Comparison of ENCODE assay signal across 17 cellular contexts in the genomic region with DNA sequence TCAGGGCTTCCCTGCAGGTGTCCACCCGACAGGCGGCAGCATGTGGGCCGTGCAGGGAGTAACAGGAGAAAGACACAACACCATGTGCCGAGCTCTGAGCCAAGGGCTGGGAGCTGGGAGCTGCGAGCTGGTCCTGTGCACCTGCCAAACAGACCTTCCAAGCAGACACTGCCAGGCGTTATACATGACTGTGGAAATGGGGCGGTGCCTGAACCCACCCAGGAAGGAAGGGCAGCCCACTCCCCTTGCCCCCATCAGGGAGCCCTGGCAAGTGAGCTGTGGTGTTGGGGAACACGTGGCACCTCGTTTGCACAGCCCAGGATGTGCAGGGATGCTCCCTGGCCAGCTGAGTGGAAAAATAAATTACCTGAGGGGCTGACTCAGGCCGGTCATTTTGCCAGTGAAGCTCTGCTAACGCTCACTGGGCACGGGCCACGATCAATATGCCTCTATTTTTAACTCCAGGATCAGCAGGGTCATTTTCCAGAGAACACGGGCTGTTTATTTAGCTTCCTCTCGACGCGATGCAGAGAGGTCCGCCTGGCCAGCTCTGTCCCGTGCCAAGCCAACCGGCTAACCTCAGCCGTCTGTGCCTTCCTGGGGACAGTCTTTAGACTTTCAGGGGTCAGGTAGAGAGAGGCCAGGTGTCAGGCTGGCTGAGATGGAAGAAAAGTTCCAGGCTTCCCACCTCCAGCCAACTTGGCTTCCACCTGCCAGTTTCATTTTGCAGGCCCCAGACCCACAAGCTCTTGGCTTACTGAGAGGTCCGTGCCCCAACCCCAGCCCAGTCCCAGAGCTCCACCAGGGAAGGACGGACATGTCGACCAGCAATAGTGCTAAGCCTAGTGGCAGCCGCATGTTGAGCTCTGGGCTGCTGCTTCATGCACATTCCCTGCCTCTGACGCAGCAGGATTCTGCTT.
DNase-seq lines count a peak whose midpoint lies in the region; ATAC-seq and TF ChIP-seq lines count a peak whose summit lies in the region.
"Had no signal": no experiment of that assay in that cellular context is flagged by ENCODE, and none has a peak within 500 bp of the region (broad histone marks: within the 10 kb centered on the region; RNA-seq: fewer than 3 reads in every experiment).

No MANE protein-coding gene starts in this region.

- ATAC-seq in upper lobe of right lung: peak; percentile 52
- no peak for ATAC-seq in HG03196 (IDR thresholded peaks at IDR 0.05; ENCODE audit: unreplicated experiment)
- ATAC-seq in GM19023 (IDR thresholded peaks at IDR 0.05; ENCODE audit: unreplicated experiment): no peak
- ATAC-seq: HCT116 had no signal

- no peaks in the 10 kb centered on the region for H3K27me3 Mint-ChIP-seq in MCF 10A (ENCODE audit: insufficient read depth, unreplicated experiment)
- H3K27me3 Mint-ChIP-seq: activated CD4-positive, alpha-beta T cell treated with anti-CD3 and anti-CD28 coated beads, Interleukin-2, amount 10 ng/mL, durations not matched to agents 24 days and 14 days had no signal

- TF ChIP-seq POLR2A in breast epithelium (IDR thresholded peaks at IDR 0.05): no peak

- peak overlapping the region; percentile 24 to 52 for H3K9ac ChIP-seq in liver (ENCODE audit: low read depth in 1 of 2, low read length in 2 of 2)

- TF ChIP-seq RAD21 in liver (IDR thresholded peaks at IDR 0.05): peak; percentile 37 to 39

- no peak overlapping the region for H3K27ac Mint-ChIP-seq in MCF 10A (ENCODE audit: low read depth, unreplicated experiment)
- H3K27ac Mint-ChIP-seq: activated CD4-positive, alpha-beta T cell treated with anti-CD3 and anti-CD28 coated beads, Interleukin-2, amount 10 ng/mL, durations not matched to agents 24 days and 14 days had no signal

- CTCF ChIA-PET in MCF 10A (lab: Yijun Ruan, JAX): interaction anchor here (0.6 to 0.9 kb wide), 2 partner anchors 45 to 514 kb away, joined by 3 to 4 read pairs; no protein-coding TSS in a partner anchor

- DNase-seq in breast epithelium (ENCODE audit: low spot score in 2 of 2): peak; percentile 27 to 73
- DNase-seq in MCF 10A (ENCODE audit: unreplicated experiment): no peak
- no peak for DNase-seq in ascending aorta (ENCODE audit: low spot score in 2 of 2)
- peak; percentile 71 for DNase-seq in upper lobe of right lung
- no peak for DNase-seq in DMS153 (lab: John Stamatoyannopoulos, UW)
- DNase-seq: activated CD4-positive, alpha-beta T cell treated with anti-CD3 and anti-CD28 coated beads, Interleukin-2, amount 10 ng/mL, durations not matched to agents 24 days and 14 days; colonic mucosa; hippocampal formation; mammary epithelial cell; NCI-H526 treated with DMSO at 0.1 percent for 48 hours; small intestine; T-helper 9 cell had no signal

- H3K4me3 Mint-ChIP-seq in MCF 10A (ENCODE audit: unreplicated experiment): no peak overlapping the region
- H3K4me3 Mint-ChIP-seq: activated CD4-positive, alpha-beta T cell treated with anti-CD3 and anti-CD28 coated beads, Interleukin-2, amount 10 ng/mL, durations not matched to agents 24 days and 14 days had no signal

- TF ChIP-seq CTCF in breast epithelium (IDR thresholded peaks at IDR 0.05): no peak
- no peak for TF ChIP-seq CTCF in MCF 10A (IDR thresholded peaks at IDR 0.05; ENCODE audit: unreplicated experiment)
- TF ChIP-seq CTCF in ascending aorta (IDR thresholded peaks at IDR 0.05): no peak
- TF ChIP-seq CTCF in liver (IDR thresholded peaks at IDR 0.05; ENCODE audit: low read depth, low read length, missing input control): no peak
- no peak for TF ChIP-seq CTCF in upper lobe of right lung (IDR thresholded peaks at IDR 0.05)

- H3K27ac ChIP-seq in breast epithelium: no peak overlapping the region
- H3K27ac ChIP-seq in ascending aorta: peak overlapping the region; percentile 34 to 38
- peak overlapping the region; percentile 79 to 88 for H3K27ac ChIP-seq in liver (ENCODE audit: low read depth in 1 of 2, low read length in 2 of 2)
- no peak overlapping the region for H3K27ac ChIP-seq in upper lobe of right lung
- H3K27ac ChIP-seq: colonic mucosa, esophagus muscularis mucosa had no signal

- H3K36me3 ChIP-seq in breast epithelium: no peaks in the 10 kb centered on the region
- no peaks in the 10 kb centered on the region for H3K36me3 ChIP-seq in ascending aorta
- no peaks in the 10 kb centered on the region for H3K36me3 ChIP-seq in liver (ENCODE audit: control insufficient read depth in 4 of 4, insufficient read depth in 3 of 4, low read depth in 1 of 4, low read length in 3 of 4)
- no peaks in the 10 kb centered on the region for H3K36me3 ChIP-seq in upper lobe of right lung
- H3K36me3 ChIP-seq: colonic mucosa, esophagus muscularis mucosa had no signal

- 32% methylated on average over 26 of the region's 26 CpGs for WGBS in liver

- BruUV-seq in MCF 10A (replicated peaks; lab: Mats Ljungman, UMichigan): no TSS peak

- H3K4me3 ChIP-seq in breast epithelium: no peak overlapping the region
- H3K4me3 ChIP-seq in ascending aorta: peak overlapping the region in 1 of 2 donors; percentile 10
- no peak overlapping the region for H3K4me3 ChIP-seq in liver (ENCODE audit: low read depth in 1 of 3, low read length in 3 of 3)
- H3K4me3 ChIP-seq in upper lobe of right lung: no peak overlapping the region
- H3K4me3 ChIP-seq: colonic mucosa, esophagus muscularis mucosa had no signal

- no peaks in the 10 kb centered on the region for H3K9me3 Mint-ChIP-seq in MCF 10A (ENCODE audit: unreplicated experiment)
- H3K9me3 Mint-ChIP-seq: activated CD4-positive, alpha-beta T cell treated with anti-CD3 and anti-CD28 coated beads, Interleukin-2, amount 10 ng/mL, durations not matched to agents 24 days and 14 days had no signal

- H3K4me1 ChIP-seq in breast epithelium (no peaks in the 10 kb centered on the region), ascending aorta (peaks cover 11 to 23% of the 10 kb centered on the region in 2 donors), liver (ENCODE audit: control insufficient read depth in 4 of 4, insufficient read depth in 4 of 4, low read length in 3 of 4) (peaks cover 17 to 42% (median 30%) of the 10 kb centered on the region in 4 donors), upper lobe of right lung (peaks cover 20% of the 10 kb centered on the region)
- H3K4me1 ChIP-seq: colonic mucosa had no signal

- H3K27me3 ChIP-seq in breast epithelium: no peaks in the 10 kb centered on the region
- H3K27me3 ChIP-seq in ascending aorta: no peaks in the 10 kb centered on the region
- H3K27me3 ChIP-seq in liver (ENCODE audit: control insufficient read depth in 4 of 4, insufficient read depth in 4 of 4, low read length in 3 of 4): no peaks in the 10 kb centered on the region
- H3K27me3 ChIP-seq in upper lobe of right lung: no peaks in the 10 kb centered on the region
- H3K27me3 ChIP-seq: colonic mucosa, esophagus muscularis mucosa had no signal

- no peaks in the 10 kb centered on the region for H3K36me3 Mint-ChIP-seq in MCF 10A (ENCODE audit: insufficient read depth, unreplicated experiment)

- H3K4me1 Mint-ChIP-seq in MCF 10A (ENCODE audit: insufficient read depth, unreplicated experiment): no peaks in the 10 kb centered on the region
- H3K4me1 Mint-ChIP-seq: activated CD4-positive, alpha-beta T cell treated with anti-CD3 and anti-CD28 coated beads, Interleukin-2, amount 10 ng/mL, durations not matched to agents 24 days and 14 days had no signal

- intact Hi-C loops in breast epithelium (cut with DNase I; ENCODE audit: low total_unique reads) (no loop called here), MCF 10A (cut with micrococcal nuclease) (no loop called here), ascending aorta (cut with DNase I) (no loop called here), upper lobe of right lung (cut with DNase I) (no loop called here)

- POLR2A ChIA-PET in MCF 10A (lab: Yijun Ruan, JAX): no interaction called here

- no peaks in the 10 kb centered on the region for H3K9me3 ChIP-seq in breast epithelium
- H3K9me3 ChIP-seq in ascending aorta: no peaks in the 10 kb centered on the region
- no peaks in the 10 kb centered on the region for H3K9me3 ChIP-seq in liver (ENCODE audit: control insufficient read depth in 4 of 4, low read length in 3 of 4)
- no peaks in the 10 kb centered on the region for H3K9me3 ChIP-seq in upper lobe of right lung
- H3K9me3 ChIP-seq: colonic mucosa, esophagus muscularis mucosa had no signal

TF ChIP-seq in liver, 16 proteins besides CTCF, POLR2A, EP300 and RAD21 (continues in another document):
- TF ChIP-seq FOXA2 (IDR thresholded peaks at IDR 0.05): peak; percentile 93
- no peak for TF ChIP-seq TAF1 (conservative IDR thresholded peaks at IDR 0.05)
- peak; percentile 78 for TF ChIP-seq NR2F2 (IDR thresholded peaks at IDR 0.05)
- TF ChIP-seq, protein P1, sequence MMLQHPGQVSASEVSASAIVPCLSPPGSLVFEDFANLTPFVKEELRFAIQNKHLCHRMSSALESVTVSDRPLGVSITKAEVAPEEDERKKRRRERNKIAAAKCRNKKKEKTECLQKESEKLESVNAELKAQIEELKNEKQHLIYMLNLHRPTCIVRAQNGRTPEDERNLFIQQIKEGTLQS (IDR thresholded peaks at IDR 0.05): peak; percentile 77
- TF ChIP-seq GABPA (IDR thresholded peaks at IDR 0.05 in 1 of 2, conservative IDR thresholded peaks at IDR 0.05 in 1 of 2): peak in 1 of 2 donors; percentile 49
- TF ChIP-seq, protein P2, sequence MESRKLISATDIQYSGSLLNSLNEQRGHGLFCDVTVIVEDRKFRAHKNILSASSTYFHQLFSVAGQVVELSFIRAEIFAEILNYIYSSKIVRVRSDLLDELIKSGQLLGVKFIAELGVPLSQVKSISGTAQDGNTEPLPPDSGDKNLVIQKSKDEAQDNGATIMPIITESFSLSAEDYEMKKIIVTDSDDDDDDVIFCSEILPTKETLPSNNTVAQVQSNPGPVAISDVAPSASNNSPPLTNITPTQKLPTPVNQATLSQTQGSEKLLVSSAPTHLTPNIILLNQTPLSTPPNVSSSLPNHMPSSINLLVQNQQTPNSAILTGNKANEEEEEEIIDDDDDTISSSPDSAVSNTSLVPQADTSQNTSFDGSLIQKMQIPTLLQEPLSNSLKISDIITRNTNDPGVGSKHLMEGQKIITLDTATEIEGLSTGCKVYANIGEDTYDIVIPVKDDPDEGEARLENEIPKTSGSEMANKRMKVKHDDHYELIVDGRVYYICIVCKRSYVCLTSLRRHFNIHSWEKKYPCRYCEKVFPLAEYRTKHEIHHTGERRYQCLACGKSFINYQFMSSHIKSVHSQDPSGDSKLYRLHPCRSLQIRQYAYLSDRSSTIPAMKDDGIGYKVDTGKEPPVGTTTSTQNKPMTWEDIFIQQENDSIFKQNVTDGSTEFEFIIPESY (IDR thresholded peaks at IDR 0.05): peak; percentile 89
- peak; percentile 85 for TF ChIP-seq MAX (IDR thresholded peaks at IDR 0.05)
- peak; percentile 86 to 96 for TF ChIP-seq RXRA (IDR thresholded peaks at IDR 0.05)
- TF ChIP-seq JUND (IDR thresholded peaks at IDR 0.05): peak; percentile 87 to 90

Comparison
In these comparisons a context has a peak if more than half of its experiments do, and no peak if none do; other contexts are left out.
1. DNase-seq: peak in breast epithelium (2 of 2) and upper lobe of right lung (single experiment); none in MCF 10A (single experiment), ascending aorta (0 of 2) and DMS153 (single experiment).
2. H3K27ac ChIP-seq: peak in ascending aorta (2 of 2) and liver (2 of 2); none in breast epithelium (0 of 2) and upper lobe of right lung (single experiment).